ENCODE assay signal across 11 cellular contexts in genomic region chr7:135238112-135238744, GRCh38. TPM values are rescaled to one million over a fixed set of nuclear protein-coding genes. Genes with fewer than 3 reads are reported as not detected.
DNase-seq lines count a peak whose midpoint lies in the region; ATAC-seq and TF ChIP-seq lines count a peak whose summit lies in the region.
"Had no signal": no experiment of that assay in that cellular context is flagged by ENCODE, and none has a peak within 500 bp of the region (broad histone marks: within the 10 kb centered on the region; RNA-seq: fewer than 3 reads in every experiment).

No MANE protein-coding gene starts in this region.

- no peaks in the 10 kb centered on the region for H3K36me3 ChIP-seq in MG63
- H3K36me3 ChIP-seq: left lung had no signal

- no peak overlapping the region for H3K4me3 ChIP-seq in MG63
- H3K4me3 ChIP-seq: left lung had no signal

- H3K9me3 ChIP-seq in MG63: no peaks in the 10 kb centered on the region
- H3K9me3 ChIP-seq: left lung had no signal

- DNase-seq in activated CD8-positive, alpha-beta T cell treated with anti-CD3 and anti-CD28 coated beads for 36 hours: peak; percentile 20
- no peak for DNase-seq in activated CD8-positive, alpha-beta T cell treated with anti-CD3 and anti-CD28 coated beads, Interleukin-2, amount 10 ng/mL, durations not matched to agents 7 days and 5 days
- peak; percentile 27 for DNase-seq in MV-4-11 (lab: John Stamatoyannopoulos, UW)
- DNase-seq in chondrocyte (ENCODE audit: low spot score): no peak
- DNase-seq in progenitor cell of endocrine pancreas (ENCODE audit: low spot score, unreplicated experiment): no peak
- no peak for DNase-seq in MG63
- DNase-seq in amygdala (lab: John Stamatoyannopoulos, UW): no peak
- DNase-seq: COR-L47, left lung had no signal

- H3K9me3 Mint-ChIP-seq in activated CD8-positive, alpha-beta T cell treated with anti-CD3 and anti-CD28 coated beads for 36 hours: no peaks in the 10 kb centered on the region
- H3K9me3 Mint-ChIP-seq in activated CD8-positive, alpha-beta T cell treated with anti-CD3 and anti-CD28 coated beads, Interleukin-2, amount 10 ng/mL, durations not matched to agents 7 days and 5 days (ENCODE audit: insufficient read depth): no peaks in the 10 kb centered on the region
- H3K9me3 Mint-ChIP-seq in chondrocyte (ENCODE audit: low read depth): no peaks in the 10 kb centered on the region
- H3K9me3 Mint-ChIP-seq in progenitor cell of endocrine pancreas (ENCODE audit: low read depth): no peaks in the 10 kb centered on the region
- H3K9me3 Mint-ChIP-seq: central memory CD8-positive, alpha-beta T cell had no signal

- intact Hi-C loops in activated CD8-positive, alpha-beta T cell treated with anti-CD3 and anti-CD28 coated beads for 36 hours (cut with micrococcal nuclease): no loop called here

- H3K4me1 Mint-ChIP-seq in activated CD8-positive, alpha-beta T cell treated with anti-CD3 and anti-CD28 coated beads for 36 hours (ENCODE audit: low read depth): peaks cover 5% of the 10 kb centered on the region
- peaks cover 9% of the 10 kb centered on the region for H3K4me1 Mint-ChIP-seq in activated CD8-positive, alpha-beta T cell treated with anti-CD3 and anti-CD28 coated beads, Interleukin-2, amount 10 ng/mL, durations not matched to agents 7 days and 5 days (ENCODE audit: low read depth)
- no peaks in the 10 kb centered on the region for H3K4me1 Mint-ChIP-seq in chondrocyte (ENCODE audit: low read depth)
- no peaks in the 10 kb centered on the region for H3K4me1 Mint-ChIP-seq in progenitor cell of endocrine pancreas (ENCODE audit: low read depth)
- H3K4me1 Mint-ChIP-seq: central memory CD8-positive, alpha-beta T cell had no signal

- H3K4me3 Mint-ChIP-seq in activated CD8-positive, alpha-beta T cell treated with anti-CD3 and anti-CD28 coated beads for 36 hours: no peak overlapping the region
- H3K4me3 Mint-ChIP-seq in activated CD8-positive, alpha-beta T cell treated with anti-CD3 and anti-CD28 coated beads, Interleukin-2, amount 10 ng/mL, durations not matched to agents 7 days and 5 days: no peak overlapping the region
- H3K4me3 Mint-ChIP-seq in chondrocyte (ENCODE audit: unreplicated experiment) (no peak overlapping the region), progenitor cell of endocrine pancreas (ENCODE audit: low read depth) (no peak overlapping the region)
- H3K4me3 Mint-ChIP-seq: central memory CD8-positive, alpha-beta T cell had no signal

- ATAC-seq in activated CD8-positive, alpha-beta T cell treated with anti-CD3 and anti-CD28 coated beads for 36 hours: peak; percentile 73
- no peak for ATAC-seq in activated CD8-positive, alpha-beta T cell treated with anti-CD3 and anti-CD28 coated beads, Interleukin-2, amount 10 ng/mL, durations not matched to agents 7 days and 5 days
- no peak for ATAC-seq in GM18858 (IDR thresholded peaks at IDR 0.05; ENCODE audit: unreplicated experiment)
- ATAC-seq: left lung had no signal

- no peak overlapping the region for H3K27ac Mint-ChIP-seq in activated CD8-positive, alpha-beta T cell treated with anti-CD3 and anti-CD28 coated beads for 36 hours
- H3K27ac Mint-ChIP-seq in activated CD8-positive, alpha-beta T cell treated with anti-CD3 and anti-CD28 coated beads, Interleukin-2, amount 10 ng/mL, durations not matched to agents 7 days and 5 days: no peak overlapping the region
- no peak overlapping the region for H3K27ac Mint-ChIP-seq in chondrocyte (ENCODE audit: unreplicated experiment)
- no peak overlapping the region for H3K27ac Mint-ChIP-seq in progenitor cell of endocrine pancreas

- peak; percentile 72 for TF ChIP-seq CTCF in activated CD8-positive, alpha-beta T cell treated with anti-CD3 and anti-CD28 coated beads for 36 hours (IDR thresholded peaks at IDR 0.05)
- TF ChIP-seq CTCF in chondrocyte (IDR thresholded peaks at IDR 0.05): peak; percentile 66
- peak; percentile 39 for TF ChIP-seq CTCF in progenitor cell of endocrine pancreas (IDR thresholded peaks at IDR 0.05; ENCODE audit: unreplicated experiment)

- CTCF ChIA-PET in activated CD8-positive, alpha-beta T cell treated with anti-CD3 and anti-CD28 coated beads for 36 hours (lab: Charles Lee): interaction anchor here (0.6 to 1.9 kb wide), 5 partner anchors 10 to 142 kb away, joined by 3 to 6 read pairs (median 3); no protein-coding TSS in a partner anchor
- CTCF ChIA-PET in activated CD8-positive, alpha-beta T cell treated with anti-CD3 and anti-CD28 coated beads, Interleukin-2, amount 10 ng/mL, durations not matched to agents 7 days and 5 days (lab: Charles Lee): no interaction called here

- no peaks in the 10 kb centered on the region for H3K36me3 Mint-ChIP-seq in activated CD8-positive, alpha-beta T cell treated with anti-CD3 and anti-CD28 coated beads for 36 hours (ENCODE audit: low read depth)
- H3K36me3 Mint-ChIP-seq in activated CD8-positive, alpha-beta T cell treated with anti-CD3 and anti-CD28 coated beads, Interleukin-2, amount 10 ng/mL, durations not matched to agents 7 days and 5 days (ENCODE audit: low read depth): no peaks in the 10 kb centered on the region
- H3K36me3 Mint-ChIP-seq in chondrocyte (ENCODE audit: low read depth) (no peaks in the 10 kb centered on the region), progenitor cell of endocrine pancreas (ENCODE audit: insufficient read depth) (no peaks in the 10 kb centered on the region)

- POLR2A ChIA-PET in activated CD8-positive, alpha-beta T cell treated with anti-CD3 and anti-CD28 coated beads for 36 hours (lab: Charles Lee): interaction anchor here (0.7 kb wide), 1 partner anchor 520 kb away, joined by 3 read pairs; no protein-coding TSS in a partner anchor
- POLR2A ChIA-PET in activated CD8-positive, alpha-beta T cell treated with anti-CD3 and anti-CD28 coated beads, Interleukin-2, amount 10 ng/mL, durations not matched to agents 7 days and 5 days (lab: Charles Lee): no interaction called here

- peaks cover 6% of the 10 kb centered on the region for H3K27me3 Mint-ChIP-seq in activated CD8-positive, alpha-beta T cell treated with anti-CD3 and anti-CD28 coated beads for 36 hours
- H3K27me3 Mint-ChIP-seq in activated CD8-positive, alpha-beta T cell treated with anti-CD3 and anti-CD28 coated beads, Interleukin-2, amount 10 ng/mL, durations not matched to agents 7 days and 5 days (ENCODE audit: low read depth): peaks cover 2% of the 10 kb centered on the region
- peaks cover 10% of the 10 kb centered on the region for H3K27me3 Mint-ChIP-seq in chondrocyte (ENCODE audit: low read depth)
- peaks cover 6% of the 10 kb centered on the region for H3K27me3 Mint-ChIP-seq in progenitor cell of endocrine pancreas

- no peaks in the 10 kb centered on the region for H3K27me3 ChIP-seq in MG63
- H3K27me3 ChIP-seq: left lung had no signal

RNA-seq across cellular contexts. Expression of gene STRA8, which starts 4.6 kb away (rescaled TPM):
- total RNA-seq in activated CD8-positive, alpha-beta T cell treated with anti-CD3 and anti-CD28 coated beads for 36 hours: not detected
- total RNA-seq in activated CD8-positive, alpha-beta T cell treated with anti-CD3 and anti-CD28 coated beads, Interleukin-2, amount 10 ng/mL, durations not matched to agents 7 days and 5 days: not detected
- not detected in 3 replicates for total RNA-seq in chondrocyte
- not detected in 2 replicates for total RNA-seq in progenitor cell of endocrine pancreas
- not detected in 2 replicates for total RNA-seq in MG63 (2014; rRNA removed; shearing (Covaris generic); ENCODE audit: low replicate concordance)
- total RNA-seq: left lung had no signal

RNA-seq across cellular contexts. Expression of gene WDR91, which starts 26.9 kb away (rescaled TPM):
- total RNA-seq in activated CD8-positive, alpha-beta T cell treated with anti-CD3 and anti-CD28 coated beads for 36 hours: 10 to 100 TPM; 12.9 to 13.1 TPM
- total RNA-seq in activated CD8-positive, alpha-beta T cell treated with anti-CD3 and anti-CD28 coated beads, Interleukin-2, amount 10 ng/mL, durations not matched to agents 7 days and 5 days: 10 to 100 TPM; 10.0 to 11.5 TPM
- total RNA-seq in chondrocyte: 9.5 to 16.1 TPM (median 10.6 TPM) in 3 replicates
- 15.7 and 23.1 TPM in 2 replicates for total RNA-seq in progenitor cell of endocrine pancreas
- 1.5 and 3.0 TPM in 2 replicates for total RNA-seq in MG63 (2014; rRNA removed; shearing (Covaris generic); ENCODE audit: low replicate concordance)

Comparison
In these comparisons a context has a peak if more than half of its experiments do, and no peak if none do; other contexts are left out.
1. DNase-seq: peak in activated CD8-positive, alpha-beta T cell treated with anti-CD3 and anti-CD28 coated beads for 36 hours (single experiment) and MV-4-11 (single experiment); none in activated CD8-positive, alpha-beta T cell treated with anti-CD3 and anti-CD28 coated beads, Interleukin-2, amount 10 ng/mL, durations not matched to agents 7 days and 5 days (single experiment), chondrocyte (single experiment), progenitor cell of endocrine pancreas (single experiment), MG63 (single experiment) and amygdala (0 of 56).
2. Peak in every context shown above with its lines, with median percentiles within 50 percentile points of each other: CTCF ChIP-seq.